2 cellular contexts compared by ENCODE assay signal in genomic region chr22:16404639-16405038, GRCh38.
DNase-seq lines count a peak whose midpoint lies in the region; ATAC-seq, FAIRE-seq and TF ChIP-seq lines count a peak whose summit lies in the region.
"Not testable (repeated sequence)": the region's sequence is repeated elsewhere in the genome, so short reads cannot be mapped to it uniquely, and the experiment has no call there.

No MANE protein-coding gene starts in this region.

- not testable (repeated sequence) for H3K79me2 ChIP-seq in K562 (ENCODE audit: control insufficient read depth, insufficient read depth, low read length); HepG2 (ENCODE audit: insufficient read depth, low read length)

- not testable (repeated sequence) for DNase-seq in K562 (ENCODE audit: extremely low read depth in 1 of 4, low spot score in 3 of 4); HepG2 (ENCODE audit: low spot score)

- not testable (repeated sequence) for H3K9ac ChIP-seq in K562 (ENCODE audit: insufficient read depth in 1 of 2, low read depth in 2 of 2, low read length in 2 of 2); HepG2 (ENCODE audit: insufficient read depth, low read depth, low read length)

- not testable (repeated sequence) for H3K4me2 ChIP-seq in K562 (ENCODE audit: insufficient read depth, low read length); HepG2 (ENCODE audit: low read depth, low read length)

- TF ChIP-seq CTCF in K562 (IDR thresholded peaks at IDR 0.05 in 2 of 3, conservative IDR thresholded peaks at IDR 0.05 in 1 of 3; ENCODE audit: insufficient read depth in 2 of 3, low read depth in 1 of 3, low read length in 3 of 3); HepG2 (CRISPR knock-in tag; IDR thresholded peaks at IDR 0.05): not testable (repeated sequence)

- not testable (repeated sequence) for H2AFZ ChIP-seq in K562 (ENCODE audit: low read depth, low read length); HepG2 (ENCODE audit: low read length)

- in situ Hi-C loops in K562 (cut with MboI); HepG2 (cut with HindIII; ENCODE audit: extremely low pct_ligation_motif_present, low pct_unique_long_range_greater_than_20kb): not testable (repeated sequence)

- H3K9me1 ChIP-seq in K562 (ENCODE audit: control insufficient read depth, insufficient read depth, low read length) = not testable (repeated sequence)

- not testable (repeated sequence) for TF ChIP-seq EP300 in K562 (IDR thresholded peaks at IDR 0.05; ENCODE audit: low read length); HepG2 (IDR thresholded peaks at IDR 0.05; ENCODE audit: low read depth in 2 of 2, low read length in 2 of 2); HepG2 (CRISPR knock-in tag; IDR thresholded peaks at IDR 0.05; ENCODE audit: borderline replicate concordance)

- POLR2A ChIA-PET in K562 (lab: Yijun Ruan, JAX); HepG2 (lab: Yijun Ruan, JAX): not testable (repeated sequence)

- not testable (repeated sequence) for FAIRE-seq in K562 (lab: Jason Lieb, UNC); HepG2 (lab: Jason Lieb, UNC)

- H3K27me3 ChIP-seq in K562 (ENCODE audit: control insufficient read depth in 2 of 2, insufficient read depth in 2 of 2, low read length in 2 of 2); HepG2 (ENCODE audit: control insufficient read depth in 1 of 2, insufficient read depth in 2 of 2, low read length in 2 of 2): not testable (repeated sequence)

- intact Hi-C loops in K562 (cut with micrococcal nuclease); HepG2 (cut with micrococcal nuclease; ENCODE audit: unreplicated experiment): not testable (repeated sequence)

- not testable (repeated sequence) for H3K36me3 ChIP-seq in K562 (ENCODE audit: control insufficient read depth, insufficient read depth, low read length); HepG2 (replicated peaks in 1 of 2; ENCODE audit: control insufficient read depth in 1 of 2, insufficient read depth in 2 of 2, low read length in 2 of 2)

- H3K4me1 ChIP-seq in K562 (replicated peaks in 1 of 2; ENCODE audit: control insufficient read depth in 2 of 2, insufficient read depth in 2 of 2, low read length in 2 of 2); HepG2 (ENCODE audit: insufficient read depth, low read length): not testable (repeated sequence)

- not testable (repeated sequence) for H4K20me1 ChIP-seq in K562 (replicated peaks; ENCODE audit: control insufficient read depth, insufficient read depth, low read length); HepG2 (ENCODE audit: insufficient read depth, low read length)

- TF ChIP-seq POLR2A in K562 (conservative IDR thresholded peaks at IDR 0.05); HepG2 (IDR thresholded peaks at IDR 0.05; ENCODE audit: insufficient read depth in 1 of 2, low read depth in 2 of 2, low read length in 2 of 2): not testable (repeated sequence)

- H3K27ac ChIP-seq in K562 (ENCODE audit: extremely low read depth, low read depth, low read length); HepG2 (ENCODE audit: extremely low read length, insufficient read depth, low read length): not testable (repeated sequence)

- ATAC-seq in K562, HepG2: not testable (repeated sequence)

- BruUV-seq in K562 (replicated peaks; lab: Mats Ljungman, UMichigan); HepG2 (replicated peaks; lab: Mats Ljungman, UMichigan): not testable (repeated sequence)

- not testable (repeated sequence) for H3K4me3 ChIP-seq in K562; HepG2 (replicated peaks in 1 of 3; ENCODE audit: insufficient read depth in 1 of 3, low read depth in 2 of 3, low read length in 3 of 3)

- not testable (repeated sequence) for H3K9me3 ChIP-seq in K562 (replicated peaks; ENCODE audit: control insufficient read depth, insufficient read depth, low read depth, low read length); HepG2 (ENCODE audit: low read length)

- CTCF ChIA-PET in K562 (lab: Yijun Ruan, JAX; ENCODE audit: low intra/inter-chr PET ratio); HepG2 (lab: Yijun Ruan, JAX; ENCODE audit: low intra/inter-chr PET ratio, low total read pairs): not testable (repeated sequence)

- under 1% methylated on average over 6 of the region's 7 CpGs for WGBS in K562 (ENCODE audit: insufficient coverage, low coverage, missing lambda C conversion rate)
- WGBS in HepG2 (ENCODE audit: low lambda C conversion rate) = 52% methylated on average over 7 of the region's 7 CpGs

- TF ChIP-seq RAD21 in K562 (CRISPR knock-in tag; conservative IDR thresholded peaks at IDR 0.05 in 1 of 2, IDR thresholded peaks at IDR 0.05 in 1 of 2); HepG2 (CRISPR knock-in tag; IDR thresholded peaks at IDR 0.05): not testable (repeated sequence)

TF ChIP-seq in K562, 482 proteins besides CTCF, POLR2A, EP300 and RAD21:
- peak; percentile 97 for TF ChIP-seq TFE3 (CRISPR knock-in tag; IDR thresholded peaks at IDR 0.05)
- TF ChIP-seq, protein P1, sequence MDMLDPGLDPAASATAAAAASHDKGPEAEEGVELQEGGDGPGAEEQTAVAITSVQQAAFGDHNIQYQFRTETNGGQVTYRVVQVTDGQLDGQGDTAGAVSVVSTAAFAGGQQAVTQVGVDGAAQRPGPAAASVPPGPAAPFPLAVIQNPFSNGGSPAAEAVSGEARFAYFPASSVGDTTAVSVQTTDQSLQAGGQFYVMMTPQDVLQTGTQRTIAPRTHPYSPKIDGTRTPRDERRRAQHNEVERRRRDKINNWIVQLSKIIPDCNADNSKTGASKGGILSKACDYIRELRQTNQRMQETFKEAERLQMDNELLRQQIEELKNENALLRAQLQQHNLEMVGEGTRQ (CRISPR knock-in tag; IDR thresholded peaks at IDR 0.05) = peak; percentile 48
- TF ChIP-seq CBFA2T2 (conservative IDR thresholded peaks at IDR 0.05) = peak; percentile 45
- 0 out of 2 replicates have a peak, but pooled peaks have one; percentile 27 for TF ChIP-seq BHLHE40 (IDR thresholded peaks at IDR 0.05; ENCODE audit: low read length)
- TF ChIP-seq RAD51 (IDR thresholded peaks at IDR 0.05; ENCODE audit: borderline replicate concordance, low read depth) = peak; percentile 77
TF ChIP-seq in K562: peak in this region for 5; not testable (repeated sequence) for 477.

TF ChIP-seq in HepG2, 621 proteins besides CTCF, POLR2A, EP300 and RAD21:
- TF ChIP-seq RAD51 (IDR thresholded peaks at IDR 0.05; ENCODE audit: borderline replicate concordance) = peak; percentile 58; the same call in 1 of the 2 replicates
